1 cellular context compared by ENCODE assay signal in the genomic region with DNA sequence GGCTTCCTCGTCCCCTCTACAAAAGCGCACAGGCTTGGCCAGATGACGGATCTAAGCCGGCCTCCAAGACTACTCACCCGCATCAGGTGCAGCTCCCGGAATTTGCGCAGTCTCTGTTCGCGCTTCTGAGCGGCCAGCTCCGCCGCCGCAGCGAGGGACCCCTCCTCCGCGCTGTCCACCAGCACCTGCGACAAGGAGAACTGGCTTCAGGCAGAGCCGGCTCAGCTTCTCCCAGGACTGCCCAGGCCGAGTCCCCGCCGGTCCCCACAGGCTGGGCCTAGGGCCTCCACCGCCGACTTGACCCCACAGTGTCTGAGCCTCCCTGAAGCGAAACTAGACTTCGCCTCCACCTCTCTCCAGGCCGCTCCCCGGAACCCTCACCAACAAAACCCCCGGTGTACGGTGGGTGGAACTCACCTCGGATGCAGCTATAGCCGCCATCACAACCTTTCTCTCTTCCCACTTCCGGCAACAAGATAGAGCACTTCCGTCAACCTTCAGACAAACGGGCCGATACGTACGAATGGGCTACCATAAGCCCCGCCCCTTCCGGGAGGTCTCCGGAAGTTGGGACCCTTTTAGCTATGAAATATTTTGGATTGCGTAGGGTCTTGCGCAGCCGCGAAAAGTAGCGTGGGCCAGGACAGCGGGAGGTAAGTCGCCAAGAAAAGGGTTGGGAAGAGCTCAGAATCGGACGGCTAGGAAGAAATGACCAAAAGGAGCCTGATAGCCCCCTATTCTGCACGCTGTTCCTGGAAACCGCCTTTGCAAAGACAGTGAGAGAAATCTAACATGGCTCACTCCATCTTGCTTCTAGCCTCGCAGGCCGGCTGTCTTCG.
TF ChIP-seq lines count a peak whose summit lies in the region.

Gene SYF2 (minus strand): TSS at position 476 of the 839 bp plus-strand sequence. CDS start 35 bp downstream, at position 441.

TF ChIP-seq in K562, 482 proteins besides CTCF, POLR2A, EP300 and RAD21 (continued from another document):
- TF ChIP-seq MNT (conservative IDR thresholded peaks at IDR 0.05) (peak; percentile 89 to 96), ZFPM2 (CRISPR knock-in tag; IDR thresholded peaks at IDR 0.05) (0 out of 2 replicates have a peak, but pooled peaks have one; percentile 17), HDAC3 (IDR thresholded peaks at IDR 0.05; ENCODE audit: borderline replicate concordance, partially characterized antibody) (peak; percentile 7), NFIC (IDR thresholded peaks at IDR 0.05) (no peak), ZNF695 (CRISPR knock-in tag; IDR thresholded peaks at IDR 0.05) (0 out of 2 replicates have a peak, but pooled peaks have one; percentile 69), U2AF2 (optimal IDR thresholded peaks at IDR 0.05; ENCODE audit: low read depth, low read length) (no peak), GABPB2 (CRISPR knock-in tag; conservative IDR thresholded peaks at IDR 0.05) (no peak; the same call in 1 of the 2 replicates), HIVEP1 (CRISPR knock-in tag; IDR thresholded peaks at IDR 0.05) (0 out of 2 replicates have a peak, but pooled peaks have one; percentile 26), ZNF224 (CRISPR knock-in tag; IDR thresholded peaks at IDR 0.05) (peak; percentile 77; the same call in 1 of the 2 replicates), SMARCC2 (IDR thresholded peaks at IDR 0.05; ENCODE audit: low read depth) (peak; percentile 26; the same call in 1 of the 2 replicates), E4F1 (CRISPR knock-in tag; IDR thresholded peaks at IDR 0.05; ENCODE audit: borderline replicate concordance) (no peak), HCFC1 (IDR thresholded peaks at IDR 0.05; ENCODE audit: low read depth, low read length) (peak; percentile 64), PKNOX1 (IDR thresholded peaks at IDR 0.05) (peak; percentile 66), BRF1 (IDR thresholded peaks at IDR 0.05; ENCODE audit: borderline replicate concordance, extremely low read depth, insufficient read length) (no peak), PYGO2 (tag; IDR thresholded peaks at IDR 0.05) (no peak), ELF4 (CRISPR knock-in tag; IDR thresholded peaks at IDR 0.05) (peak; percentile 95), FOXM1 (IDR thresholded peaks at IDR 0.05; ENCODE audit: low read depth) (no peak), FOXM1 (CRISPR knock-in tag; IDR thresholded peaks at IDR 0.05; ENCODE audit: low read depth) (peak; percentile 77; the same call in 1 of the 2 replicates), MCM7 (IDR thresholded peaks at IDR 0.05) (no peak), KDM2B (CRISPR knock-in tag; IDR thresholded peaks at IDR 0.05) (no peak; the same call in 1 of the 2 replicates), HMG20B (CRISPR knock-in tag; IDR thresholded peaks at IDR 0.05) (peak; percentile 75; the same call in 1 of the 2 replicates), RBFOX2 (IDR thresholded peaks at IDR 0.05; ENCODE audit: low read depth, low read length) (peak; percentile 92), ETS2 (tag; IDR thresholded peaks at IDR 0.05; ENCODE audit: borderline replicate concordance, poor library complexity, severe bottlenecking) (peak; percentile 9), PHF8 (IDR thresholded peaks at IDR 0.05; ENCODE audit: borderline replicate concordance, low read length) (peak; percentile 95), POLR2G (IDR thresholded peaks at IDR 0.05; ENCODE audit: low read depth, low read length) (peak; percentile 82), STAT6 (CRISPR knock-in tag; IDR thresholded peaks at IDR 0.05) (peak; percentile 75; the same call in 1 of the 2 replicates), GTF2E2 (tag; IDR thresholded peaks at IDR 0.05) (peak; percentile 66; the same call in 1 of the 2 replicates), BACH1 (tag; IDR thresholded peaks at IDR 0.05) (peak; percentile 81; the same call in 1 of the 2 replicates), GTF2B (IDR thresholded peaks at IDR 0.05; ENCODE audit: extremely low read depth, insufficient read length) (peak; percentile 68)
- TF ChIP-seq, protein P1, sequence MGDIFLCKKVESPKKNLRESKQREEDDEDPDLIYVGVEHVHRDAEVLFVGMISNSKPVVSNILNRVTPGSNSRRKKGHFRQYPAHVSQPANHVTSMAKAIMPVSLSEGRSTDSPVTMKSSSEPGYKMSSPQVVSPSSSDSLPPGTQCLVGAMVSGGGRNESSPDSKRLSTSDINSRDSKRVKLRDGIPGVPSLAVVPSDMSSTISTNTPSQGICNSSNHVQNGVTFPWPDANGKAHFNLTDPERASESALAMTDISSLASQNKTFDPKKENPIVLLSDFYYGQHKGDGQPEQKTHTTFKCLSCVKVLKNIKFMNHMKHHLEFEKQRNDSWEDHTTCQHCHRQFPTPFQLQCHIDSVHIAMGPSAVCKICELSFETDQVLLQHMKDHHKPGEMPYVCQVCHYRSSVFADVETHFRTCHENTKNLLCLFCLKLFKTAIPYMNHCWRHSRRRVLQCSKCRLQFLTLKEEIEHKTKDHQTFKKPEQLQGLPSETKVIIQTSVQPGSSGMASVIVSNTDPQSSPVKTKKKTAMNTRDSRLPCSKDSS (IDR thresholded peaks at IDR 0.05; ENCODE audit: low read depth, partially characterized antibody), result no peak
- TF ChIP-seq, protein P2, sequence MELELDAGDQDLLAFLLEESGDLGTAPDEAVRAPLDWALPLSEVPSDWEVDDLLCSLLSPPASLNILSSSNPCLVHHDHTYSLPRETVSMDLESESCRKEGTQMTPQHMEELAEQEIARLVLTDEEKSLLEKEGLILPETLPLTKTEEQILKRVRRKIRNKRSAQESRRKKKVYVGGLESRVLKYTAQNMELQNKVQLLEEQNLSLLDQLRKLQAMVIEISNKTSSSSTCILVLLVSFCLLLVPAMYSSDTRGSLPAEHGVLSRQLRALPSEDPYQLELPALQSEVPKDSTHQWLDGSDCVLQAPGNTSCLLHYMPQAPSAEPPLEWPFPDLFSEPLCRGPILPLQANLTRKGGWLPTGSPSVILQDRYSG (tag; conservative IDR thresholded peaks at IDR 0.05; ENCODE audit: low read depth), result peak; percentile 97; the same call in 1 of the 2 replicates
